Comparison of ENCODE assay signal across 8 cellular contexts in genomic region chr1:172002725-172003345, GRCh38.
DNase-seq lines count a peak whose midpoint lies in the region; ATAC-seq and TF ChIP-seq lines count a peak whose summit lies in the region.

No MANE protein-coding gene starts in this region.

- no peak for ATAC-seq in thoracic aorta (ENCODE audit: insufficient number of reproducible peaks, low FRiP score, low read depth)
- ATAC-seq in GM19324 (IDR thresholded peaks at IDR 0.05; ENCODE audit: low FRiP score, unreplicated experiment) = no peak
- ATAC-seq in HG02973 (IDR thresholded peaks at IDR 0.05; ENCODE audit: unreplicated experiment) = no peak

- no peaks in the 10 kb centered on the region for H3K4me1 ChIP-seq in thoracic aorta (ENCODE audit: control insufficient read depth in 1 of 2, low read depth in 2 of 2)

- H3K9me3 ChIP-seq in thoracic aorta = no peaks in the 10 kb centered on the region

- H3K4me3 ChIP-seq in thoracic aorta = no peak overlapping the region

- DNase-seq in AML-193 (lab: John Stamatoyannopoulos, UW) (peak; percentile 54 to 58), EH (ENCODE audit: low read depth) (peak; percentile 68), NCI-H1694 treated with DMSO at 0.1 percent for 48 hours (lab: John Stamatoyannopoulos, UW) (peak; percentile 77), iPS-NIHi11 (ENCODE audit: low spot score) (peak; percentile 26), thoracic aorta (ENCODE audit: low spot score) (no peak)
- DNase-seq in activated gamma-delta T cell treated with anti-CD3 and anti-CD28 coated beads, Interleukin-2, amount 50 U/mL, for 16 hours (ENCODE audit: low read depth) = peak; percentile 11

- no peaks in the 10 kb centered on the region for H3K27me3 ChIP-seq in thoracic aorta (replicated peaks; ENCODE audit: insufficient read depth)

- no peaks in the 10 kb centered on the region for H3K36me3 ChIP-seq in thoracic aorta

- peak; percentile 67 for TF ChIP-seq CTCF in thoracic aorta (IDR thresholded peaks at IDR 0.05)

- H3K27ac ChIP-seq in thoracic aorta = no peak overlapping the region
